8 cellular contexts compared by ENCODE assay signal in genomic region chr19:39539165-39539518, GRCh38. TPM values are rescaled to one million over a fixed set of nuclear protein-coding genes. Genes with fewer than 3 reads are reported as not detected.
A peak's percentile ranks its signal among the peaks of the same experiment; 100 is the strongest.
DNase-seq lines count a peak whose midpoint lies in the region; ATAC-seq, FAIRE-seq and TF ChIP-seq lines count a peak whose summit lies in the region.

No MANE protein-coding gene starts in this region.

- H3K27ac Mint-ChIP-seq in activated naive CD4-positive, alpha-beta T cell treated with anti-CD3 and anti-CD28 coated beads, Interleukin-2, amount 50 U/mL, for 24 hours, result peak overlapping the region; percentile 60

- H3K9me2 ChIP-seq in hepatocyte (replicated peaks; ENCODE audit: insufficient read depth), result no peaks in the 10 kb centered on the region

- TF ChIP-seq CTCF in VCaP (conservative IDR thresholded peaks at IDR 0.05) (no peak), hepatocyte (IDR thresholded peaks at IDR 0.05; ENCODE audit: poor library complexity) (no peak)

- H3K27ac ChIP-seq in VCaP, result peak overlapping the region; percentile 99
- peak overlapping the region; percentile 92 for H3K27ac ChIP-seq in hepatocyte
- peak overlapping the region; percentile 80 to 97 for H3K27ac ChIP-seq in small intestine (ENCODE audit: low read depth in 1 of 2, low read length in 1 of 2)

- peaks cover 4% of the 10 kb centered on the region for H4K20me1 ChIP-seq in hepatocyte (ENCODE audit: insufficient read depth, poor library complexity, severe bottlenecking)

- peak overlapping the region; percentile 94 for H3K4me3 Mint-ChIP-seq in activated naive CD4-positive, alpha-beta T cell treated with anti-CD3 and anti-CD28 coated beads, Interleukin-2, amount 50 U/mL, for 24 hours

- ATAC-seq in HG02759 (IDR thresholded peaks at IDR 0.05; ENCODE audit: unreplicated experiment), result no peak
- ATAC-seq in GM18909 (IDR thresholded peaks at IDR 0.05; ENCODE audit: poor library complexity, unreplicated experiment), result no peak

- FAIRE-seq in small intestine (lab: Jason Lieb, UNC), result no peak

- H3K4me3 ChIP-seq in hepatocyte (peak overlapping the region; percentile 88), small intestine (ENCODE audit: low read depth in 1 of 2, low read length in 2 of 2) (peak overlapping the region; percentile 88 to 93)

- H3K9me3 Mint-ChIP-seq in activated naive CD4-positive, alpha-beta T cell treated with anti-CD3 and anti-CD28 coated beads, Interleukin-2, amount 50 U/mL, for 24 hours, result no peaks in the 10 kb centered on the region

- no peaks in the 10 kb centered on the region for H3K27me3 Mint-ChIP-seq in activated naive CD4-positive, alpha-beta T cell treated with anti-CD3 and anti-CD28 coated beads, Interleukin-2, amount 50 U/mL, for 24 hours

- peak overlapping the region; percentile 48 for H2AFZ ChIP-seq in hepatocyte

- no peaks in the 10 kb centered on the region for H3K9me3 ChIP-seq in hepatocyte (ENCODE audit: low read depth)
- no peaks in the 10 kb centered on the region for H3K9me3 ChIP-seq in small intestine (ENCODE audit: control insufficient read depth, low read depth)

- DNase-seq in activated naive CD4-positive, alpha-beta T cell treated with anti-CD3 and anti-CD28 coated beads, Interleukin-2, amount 50 U/mL, for 16 hours, result no peak
- DNase-seq in hepatocyte (ENCODE audit: low spot score), result peak; percentile 28
- no peak for DNase-seq in small intestine
- DNase-seq in activated effector memory CD4-positive, alpha-beta T cell treated with Interleukin-2 at 50 U/mL for 16 hours, result no peak

- peak overlapping the region; percentile 83 for H3K4me2 ChIP-seq in hepatocyte

- H3K27me3 ChIP-seq in hepatocyte (no peaks in the 10 kb centered on the region), small intestine (ENCODE audit: control insufficient read depth in 2 of 2, insufficient read depth in 2 of 2, low read length in 2 of 2) (no peaks in the 10 kb centered on the region)

- peaks cover 12% of the 10 kb centered on the region for H3K4me1 ChIP-seq in hepatocyte (ENCODE audit: insufficient read depth)
- no peaks in the 10 kb centered on the region for H3K4me1 ChIP-seq in small intestine (ENCODE audit: control insufficient read depth in 2 of 2, insufficient read depth in 1 of 2, low read depth in 1 of 2, low read length in 1 of 2)

- peaks cover 63% of the 10 kb centered on the region for H3K4me1 Mint-ChIP-seq in activated naive CD4-positive, alpha-beta T cell treated with anti-CD3 and anti-CD28 coated beads, Interleukin-2, amount 50 U/mL, for 24 hours

- H3K36me3 Mint-ChIP-seq in activated naive CD4-positive, alpha-beta T cell treated with anti-CD3 and anti-CD28 coated beads, Interleukin-2, amount 50 U/mL, for 24 hours, result no peaks in the 10 kb centered on the region

- WGBS in hepatocyte (ENCODE audit: low lambda C conversion rate, missing lambda C conversion rate), result 4% methylated on average over 10 of the region's 10 CpGs
- 1 to 3% (median 3%) methylated on average over 10 of the region's 10 CpGs for WGBS in small intestine, 3 donors

- H3K36me3 ChIP-seq in hepatocyte (replicated peaks; ENCODE audit: insufficient read depth, low read depth) (no peaks in the 10 kb centered on the region), small intestine (ENCODE audit: control insufficient read depth in 2 of 2, insufficient read depth in 2 of 2, low read length in 2 of 2) (no peaks in the 10 kb centered on the region)

- H3K79me2 ChIP-seq in hepatocyte, result peaks cover 31% of the 10 kb centered on the region

RNA-seq across cellular contexts. Expression of gene EID2, which starts 0.8 kb away (rescaled TPM):
- total RNA-seq in hepatocyte, result 13.6 and 18.6 TPM in 2 replicates
- polyA plus RNA-seq in hepatocyte (29.3 and 34.8 TPM in 2 replicates), small intestine (10 to 100 TPM; 11.1 to 13.4 (median 12.7) TPM)

RNA-seq across cellular contexts. Expression of gene EID2B, which starts 6.5 kb away (rescaled TPM):
- total RNA-seq in hepatocyte, result 3.4 and 3.7 TPM in 2 replicates
- polyA plus RNA-seq in hepatocyte, result 1.0 and 2.2 TPM in 2 replicates
- polyA plus RNA-seq in small intestine, result 1 to 10 TPM in 1 of 3 donors, under 1 TPM in 1, not detected in 1; 0.81 to 2.0 TPM

RNA-seq across cellular contexts. Expression of gene SELENOV, which starts 24.2 kb away (rescaled TPM):
- total RNA-seq in hepatocyte, result 0.50 and 2.0 TPM in 2 replicates
- polyA plus RNA-seq in hepatocyte, result 0.98 and 2.2 TPM in 2 replicates
- not detected for polyA plus RNA-seq in small intestine

RNA-seq across cellular contexts. Expression of gene DLL3, which starts 40.4 kb away (rescaled TPM):
- 0.16 and 1.6 TPM in 2 replicates for total RNA-seq in hepatocyte
- polyA plus RNA-seq in hepatocyte, result 1.1 and 1.3 TPM in 2 replicates
- under 1 TPM in 1 of 3 donors, not detected in 2; 0.15 TPM for polyA plus RNA-seq in small intestine

RNA-seq across cellular contexts. Expression of gene TIMM50, which starts 58.5 kb away (rescaled TPM):
- total RNA-seq in hepatocyte, result 53.1 and 57.2 TPM in 2 replicates
- polyA plus RNA-seq in hepatocyte (56.4 and 61.7 TPM in 2 replicates), small intestine (10 to 100 TPM; 33.8 to 62.2 (median 40.5) TPM)
